In the genomic region with DNA sequence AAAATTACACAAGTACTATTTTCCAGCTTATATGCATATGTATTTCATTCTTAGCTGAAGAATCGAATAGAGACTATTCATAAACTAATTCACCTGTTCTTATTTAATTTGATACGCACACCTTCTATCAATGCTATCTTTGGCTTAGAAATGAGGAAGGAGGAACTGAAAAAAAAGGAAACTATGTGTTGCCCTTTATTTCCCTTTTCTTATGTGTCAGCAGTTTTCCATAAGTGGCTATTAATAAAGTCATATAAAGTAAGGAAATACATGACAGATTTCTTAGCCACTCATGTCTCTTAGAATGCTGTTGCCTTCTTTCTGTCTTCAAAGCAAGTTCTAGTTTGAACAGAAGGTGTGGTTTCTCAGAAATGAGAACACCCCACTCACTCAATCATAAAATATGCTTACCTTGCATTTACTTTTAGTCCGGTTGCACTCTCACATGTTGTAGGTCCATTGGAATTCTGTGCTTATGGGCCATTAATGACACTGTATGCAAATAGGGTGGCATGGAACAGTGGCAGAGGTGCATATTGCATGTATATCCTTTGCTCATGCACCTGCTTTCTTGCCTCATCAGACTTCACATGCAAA, we compare ENCODE assay signal across 1 cellular context.
TF ChIP-seq lines count a peak whose summit lies in the region.

No MANE protein-coding gene starts in this region.

TF ChIP-seq in GM23338, 12 proteins besides CTCF, POLR2A, EP300 and RAD21 (continued from another document):
- TF ChIP-seq, protein P1, sequence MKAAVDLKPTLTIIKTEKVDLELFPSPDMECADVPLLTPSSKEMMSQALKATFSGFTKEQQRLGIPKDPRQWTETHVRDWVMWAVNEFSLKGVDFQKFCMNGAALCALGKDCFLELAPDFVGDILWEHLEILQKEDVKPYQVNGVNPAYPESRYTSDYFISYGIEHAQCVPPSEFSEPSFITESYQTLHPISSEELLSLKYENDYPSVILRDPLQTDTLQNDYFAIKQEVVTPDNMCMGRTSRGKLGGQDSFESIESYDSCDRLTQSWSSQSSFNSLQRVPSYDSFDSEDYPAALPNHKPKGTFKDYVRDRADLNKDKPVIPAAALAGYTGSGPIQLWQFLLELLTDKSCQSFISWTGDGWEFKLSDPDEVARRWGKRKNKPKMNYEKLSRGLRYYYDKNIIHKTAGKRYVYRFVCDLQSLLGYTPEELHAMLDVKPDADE (IDR thresholded peaks at IDR 0.05): no peak
- TF ChIP-seq ZNF114 (CRISPR knock-in tag; IDR thresholded peaks at IDR 0.05) (no peak), POLR2AphosphoS5 (IDR thresholded peaks at IDR 0.05; ENCODE audit: low read depth) (no peak), ZNF331 (CRISPR knock-in tag; IDR thresholded peaks at IDR 0.05; ENCODE audit: low read depth) (no peak), NANOG (IDR thresholded peaks at IDR 0.05; ENCODE audit: borderline replicate concordance) (no peak), STAT1 (IDR thresholded peaks at IDR 0.05; ENCODE audit: unreplicated experiment) (no peak)
TF ChIP-seq in GM23338: peak in this region for 0.
